ENCODE assay signal across 8 cellular contexts in genomic region chr6:27824248-27825024, GRCh38.
DNase-seq lines count a peak whose midpoint lies in the region; ATAC-seq and TF ChIP-seq lines count a peak whose summit lies in the region.
"Not testable (repeated sequence)": the region's sequence is repeated elsewhere in the genome, so short reads cannot be mapped to it uniquely, and the experiment has no call there.

No MANE protein-coding gene starts in this region.

- peak overlapping the region; percentile 93 for H3K4me3 Mint-ChIP-seq in T-helper 2 cell treated with Interferon-gamma antibody and Interleukin-4, amounts not matched to agents 5 μg/mL and 100 μg/mL, for 36 hours
- peak overlapping the region; percentile 94 for H3K4me3 Mint-ChIP-seq in MCF 10A (ENCODE audit: unreplicated experiment)

- not testable (repeated sequence) for H3K36me3 ChIP-seq in iPS DF 6.9 (ENCODE audit: control insufficient read depth, insufficient read depth, low read length)

- ATAC-seq in GM19023 (IDR thresholded peaks at IDR 0.05; ENCODE audit: unreplicated experiment) = peak; percentile 79
- ATAC-seq in HG02981 (IDR thresholded peaks at IDR 0.05; ENCODE audit: unreplicated experiment) = peak; percentile 61

- not testable (repeated sequence) for H3K27me3 ChIP-seq in iPS DF 6.9 (ENCODE audit: control insufficient read depth, insufficient read depth, low read length)

- H3K4me3 ChIP-seq in iPS DF 6.9 (ENCODE audit: low read length) = peak overlapping the region; percentile 99; the same call in 1 of the 2 replicates

- peak overlapping the region; percentile 86 for H3K27ac ChIP-seq in iPS DF 6.9 (ENCODE audit: low read length)

- BruUV-seq in MCF 10A (replicated peaks; lab: Mats Ljungman, UMichigan) = TSS peak; percentile 95

- H3K27ac Mint-ChIP-seq in T-helper 2 cell treated with Interferon-gamma antibody and Interleukin-4, amounts not matched to agents 5 μg/mL and 100 μg/mL, for 36 hours = peak overlapping the region; percentile 97
- H3K27ac Mint-ChIP-seq in MCF 10A (ENCODE audit: low read depth, unreplicated experiment) = peak overlapping the region; percentile 95

- not testable (repeated sequence) for H3K4me1 ChIP-seq in iPS DF 6.9 (ENCODE audit: control insufficient read depth, insufficient read depth, low read length)

- POLR2A ChIA-PET in MCF 10A (lab: Yijun Ruan, JAX) = interaction anchor here (0.6 to 9.2 kb wide), 35 partner anchors 11 to 1798 kb away, joined by 3 to 342 read pairs (median 7); a partner anchor contains a TSS

- peaks cover 12% of the 10 kb centered on the region for H3K36me3 Mint-ChIP-seq in T-helper 2 cell treated with Interferon-gamma antibody and Interleukin-4, amounts not matched to agents 5 μg/mL and 100 μg/mL, for 36 hours (ENCODE audit: low read depth)
- H3K36me3 Mint-ChIP-seq in MCF 10A (ENCODE audit: insufficient read depth, unreplicated experiment) = peaks cover 25% of the 10 kb centered on the region

- H3K27me3 Mint-ChIP-seq in T-helper 2 cell treated with Interferon-gamma antibody and Interleukin-4, amounts not matched to agents 5 μg/mL and 100 μg/mL, for 36 hours (ENCODE audit: low read depth); MCF 10A (ENCODE audit: insufficient read depth, unreplicated experiment): not testable (repeated sequence)

- H3K9me3 Mint-ChIP-seq in T-helper 2 cell treated with Interferon-gamma antibody and Interleukin-4, amounts not matched to agents 5 μg/mL and 100 μg/mL, for 36 hours; MCF 10A (ENCODE audit: unreplicated experiment): not testable (repeated sequence)

- H3K9me3 ChIP-seq in iPS DF 6.9 (ENCODE audit: control insufficient read depth, insufficient read depth, low read length) = not testable (repeated sequence)

- TF ChIP-seq CTCF in MCF 10A (IDR thresholded peaks at IDR 0.05; ENCODE audit: unreplicated experiment) = not testable (repeated sequence)

- DNase-seq in Ammon's horn (ENCODE audit: low spot score) (peak; percentile 16), NCI-H1436 (lab: John Stamatoyannopoulos, UW) (peak; percentile 9), MCF 10A (ENCODE audit: unreplicated experiment) (peak; percentile 47), putamen (ENCODE audit: low spot score) (peak; percentile 24)
- peak; percentile 56 for DNase-seq in T-helper 2 cell treated with Interferon-gamma antibody and Interleukin-4, amounts not matched to agents 5 μg/mL and 100 μg/mL, for 36 hours (ENCODE audit: low spot score)
- DNase-seq in iPS DF 6.9 (ENCODE audit: low read depth, low spot score) = not testable (repeated sequence)

- CTCF ChIA-PET in MCF 10A (lab: Yijun Ruan, JAX) = interaction anchor here (0.7 to 2.2 kb wide), 7 partner anchors 10 to 71 kb away, joined by 3 to 15 read pairs (median 4); a partner anchor contains a TSS

- intact Hi-C loops in MCF 10A (cut with micrococcal nuclease) = not testable (repeated sequence)

- H3K4me1 Mint-ChIP-seq in T-helper 2 cell treated with Interferon-gamma antibody and Interleukin-4, amounts not matched to agents 5 μg/mL and 100 μg/mL, for 36 hours (ENCODE audit: low read depth) = peaks cover 39% of the 10 kb centered on the region
- H3K4me1 Mint-ChIP-seq in MCF 10A (ENCODE audit: insufficient read depth, unreplicated experiment) = peaks cover 10% of the 10 kb centered on the region

- no CpG with 5 or more reads among the region's 47 CpGs for WGBS in iPS DF 6.9 (ENCODE audit: insufficient coverage, insufficient read length)
